ENCODE assay signal across 16 cellular contexts in the genomic region with DNA sequence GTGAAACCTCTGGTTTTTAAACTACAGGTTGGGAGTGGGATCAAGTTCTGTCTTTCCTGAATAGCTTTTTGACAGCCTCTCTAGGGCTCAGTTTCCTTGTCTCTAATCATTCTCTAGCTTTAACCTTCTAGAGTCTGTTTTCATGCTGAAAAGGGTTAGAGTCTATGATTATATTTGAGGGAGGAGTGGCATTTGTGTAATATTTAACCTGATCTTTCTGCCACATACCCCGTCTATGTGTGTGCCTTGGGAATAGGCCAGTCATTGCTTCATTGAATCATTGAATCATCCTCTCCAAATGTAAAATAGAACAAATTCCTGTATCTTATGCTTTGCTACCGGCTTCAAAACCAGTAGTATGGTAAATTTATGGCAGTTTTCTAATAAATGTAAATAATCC.
DNase-seq lines count a peak whose midpoint lies in the region; ATAC-seq, FAIRE-seq and TF ChIP-seq lines count a peak whose summit lies in the region.
"Had no signal": no experiment of that assay in that cellular context is flagged by ENCODE, and none has a peak within 500 bp of the region (broad histone marks: within the 10 kb centered on the region; RNA-seq: fewer than 3 reads in every experiment).

No MANE protein-coding gene starts in this region.

- H3K27ac ChIP-seq in heart left ventricle: peak overlapping the region in 8 of 12 donors; percentile 22 to 79 (median 70)
- H3K27ac ChIP-seq in esophagus squamous epithelium: peak overlapping the region; percentile 24 to 92 (median 62)
- H3K27ac ChIP-seq in mucosa of rectum (ENCODE audit: low read depth in 2 of 2, low read length in 2 of 2): peak overlapping the region; percentile 69 to 90
- peak overlapping the region; percentile 23 for H3K27ac ChIP-seq in urinary bladder (ENCODE audit: low read depth)

- H3K27me3 Mint-ChIP-seq in T-cell: no peaks in the 10 kb centered on the region
- H3K27me3 Mint-ChIP-seq: activated CD8-positive, alpha-beta T cell treated with anti-CD3 and anti-CD28 coated beads for 36 hours; IgD-negative memory B cell; T-helper 17 cell had no signal

- H3K27ac Mint-ChIP-seq in T-cell: no peak overlapping the region
- H3K27ac Mint-ChIP-seq: activated CD8-positive, alpha-beta T cell treated with anti-CD3 and anti-CD28 coated beads for 36 hours had no signal

- H3K9me3 ChIP-seq in heart left ventricle: no peaks in the 10 kb centered on the region
- no peaks in the 10 kb centered on the region for H3K9me3 ChIP-seq in esophagus squamous epithelium
- no peaks in the 10 kb centered on the region for H3K9me3 ChIP-seq in mucosa of rectum (ENCODE audit: control insufficient read depth in 2 of 2, low read length in 2 of 2)

- H3K36me3 Mint-ChIP-seq in T-cell: peaks cover 41% of the 10 kb centered on the region

- TF ChIP-seq POLR2A in heart left ventricle (IDR thresholded peaks at IDR 0.05) (no peak), esophagus squamous epithelium (IDR thresholded peaks at IDR 0.05) (no peak)

- ATAC-seq in heart left ventricle (peak in 1 of 4 donors; percentile 23), Right ventricle myocardium inferior (no peak), GM21526 (IDR thresholded peaks at IDR 0.05; ENCODE audit: low FRiP score, unreplicated experiment) (no peak), T-cell (replicated peaks in 1 of 4) (no peak)
- ATAC-seq: activated CD8-positive, alpha-beta T cell treated with anti-CD3 and anti-CD28 coated beads for 36 hours; T-helper 17 cell had no signal

- H3K4me1 ChIP-seq in heart left ventricle (peaks cover 5 to 90% (median 72%) of the 10 kb centered on the region in 12 donors), esophagus squamous epithelium (peaks cover 25 to 88% (median 44%) of the 10 kb centered on the region in 3 donors), mucosa of rectum (ENCODE audit: control insufficient read depth in 2 of 2, insufficient read depth in 2 of 2, low read length in 2 of 2) (peaks cover 26 to 31% of the 10 kb centered on the region in 2 donors), urinary bladder (ENCODE audit: insufficient read depth) (peaks cover 2% of the 10 kb centered on the region)

- TF ChIP-seq CTCF in heart left ventricle (IDR thresholded peaks at IDR 0.05): no peak
- TF ChIP-seq CTCF in esophagus squamous epithelium (IDR thresholded peaks at IDR 0.05): no peak
- TF ChIP-seq CTCF in D721Med (IDR thresholded peaks at IDR 0.05; ENCODE audit: insufficient read depth, missing control alignments): no peak

- CTCF ChIA-PET in T-cell (lab: Charles Lee): interaction anchor here in 1 of 2 donors (0.7 kb wide), 1 partner anchor 106 kb away, joined by 3 read pairs; no protein-coding TSS in a partner anchor

- FAIRE-seq in D721Med (lab: Jason Lieb, UNC): no peak
- FAIRE-seq: A204.1, endometrium had no signal

- no peaks in the 10 kb centered on the region for H3K27me3 ChIP-seq in heart left ventricle
- H3K27me3 ChIP-seq in esophagus squamous epithelium: no peaks in the 10 kb centered on the region
- H3K27me3 ChIP-seq in mucosa of rectum (ENCODE audit: control insufficient read depth in 2 of 2, insufficient read depth in 2 of 2, low read length in 2 of 2): no peaks in the 10 kb centered on the region

- H3K4me3 Mint-ChIP-seq in T-cell: no peak overlapping the region
- H3K4me3 Mint-ChIP-seq: activated CD8-positive, alpha-beta T cell treated with anti-CD3 and anti-CD28 coated beads for 36 hours; IgD-negative memory B cell; T-helper 17 cell had no signal

- 50 to 62% (median 56%) methylated on average over 2 of the region's 2 CpGs for WGBS in heart left ventricle, 4 donors
- 24 to 39% methylated on average over 2 of the region's 2 CpGs for WGBS in esophagus squamous epithelium, 2 donors
- 46% methylated on average over 2 of the region's 2 CpGs for WGBS in urinary bladder

- peaks cover 24 to 57% (median 47%) of the 10 kb centered on the region in 3 donors for H3K4me1 Mint-ChIP-seq in T-cell

- H3K9ac ChIP-seq in mucosa of rectum (ENCODE audit: low read depth in 1 of 2, low read length in 2 of 2): peak overlapping the region in 1 of 2 donors; percentile 57

- H3K9me3 Mint-ChIP-seq in T-cell: no peaks in the 10 kb centered on the region
- H3K9me3 Mint-ChIP-seq: activated CD8-positive, alpha-beta T cell treated with anti-CD3 and anti-CD28 coated beads for 36 hours; IgD-negative memory B cell had no signal

- DNase-seq in heart left ventricle (no peak), Right ventricle myocardium inferior (ENCODE audit: missing footprints) (no peak), esophagus squamous epithelium (lab: John Stamatoyannopoulos, UW) (no peak), T-cell (no peak), D721Med (ENCODE audit: insufficient read length, low spot score) (no peak)
- DNase-seq: activated CD8-positive, alpha-beta T cell treated with anti-CD3 and anti-CD28 coated beads for 36 hours; DMS79; NCI-H2081 treated with DMSO at 0.1 percent for 48 hours; T-helper 17 cell had no signal

- intact Hi-C loops in heart left ventricle (cut with DNase I): loop anchor here in 6 of 10 donors (10.0 kb wide), 4 partner anchors 95 to 255 kb away; no protein-coding TSS in a partner anchor
- intact Hi-C loops in Right ventricle myocardium inferior (cut with DNase I): no loop called here
- intact Hi-C loops in esophagus squamous epithelium (cut with DNase I): no loop called here

- POLR2A ChIA-PET in T-cell (lab: Charles Lee): interaction anchor here in 1 of 2 donors (0.7 kb wide), 1 partner anchor 267 kb away, joined by 4 read pairs; no protein-coding TSS in a partner anchor

- H3K4me3 ChIP-seq in heart left ventricle: no peak overlapping the region
- H3K4me3 ChIP-seq in esophagus squamous epithelium: no peak overlapping the region
- peak overlapping the region; percentile 4 to 14 for H3K4me3 ChIP-seq in mucosa of rectum (ENCODE audit: low read length in 2 of 2)
- no peak overlapping the region for H3K4me3 ChIP-seq in urinary bladder (ENCODE audit: low read depth, low read length)
- H3K4me3 ChIP-seq: skin epidermis had no signal

- H3K36me3 ChIP-seq in heart left ventricle: peaks cover 0 to 65% (median 24%) of the 10 kb centered on the region in 9 donors
- peaks cover 0 to 19% (median 0%) of the 10 kb centered on the region in 3 donors for H3K36me3 ChIP-seq in esophagus squamous epithelium
- H3K36me3 ChIP-seq in mucosa of rectum (ENCODE audit: control insufficient read depth in 2 of 2, insufficient read depth in 2 of 2, low read length in 2 of 2): peaks cover 10 to 13% of the 10 kb centered on the region in 2 donors
- no peaks in the 10 kb centered on the region for H3K36me3 ChIP-seq in urinary bladder (ENCODE audit: insufficient read depth)

Comparison
In these comparisons a context has a peak if more than half of its experiments do, and no peak if none do; other contexts are left out.
1. intact Hi-C loops: an anchor here in heart left ventricle (10.0 kb wide); none called in Right ventricle myocardium inferior and esophagus squamous epithelium.
2. H3K27ac ChIP-seq: peak in every context shown above with its lines; median percentile 80 in mucosa of rectum; 70 in heart left ventricle; 62 in esophagus squamous epithelium; 23 in urinary bladder.
3. H3K4me3 ChIP-seq: peak in mucosa of rectum (2 of 2); none in heart left ventricle (0 of 12), esophagus squamous epithelium (0 of 4) and urinary bladder (single experiment).